Comparison of ENCODE assay signal across 8 cellular contexts in genomic region chr1:156146749-156147405, GRCh38. TPM values are rescaled to one million over a fixed set of nuclear protein-coding genes. Genes with fewer than 3 reads are reported as not detected.
DNase-seq lines count a peak whose midpoint lies in the region; ATAC-seq lines count a peak whose summit lies in the region.

No MANE protein-coding gene starts in this region.

- no peaks in the 10 kb centered on the region for H3K36me3 ChIP-seq in iPS-20b (ENCODE audit: insufficient read depth, low read depth, low read length)
- no peaks in the 10 kb centered on the region for H3K36me3 ChIP-seq in naive thymus-derived CD4-positive, alpha-beta T cell (ENCODE audit: control insufficient read depth in 2 of 3, insufficient read depth in 3 of 3, low read length in 3 of 3)

- POLR2A ChIA-PET in activated CD4-positive, alpha-beta T cell treated with anti-CD3 and anti-CD28 coated beads, Interleukin-2, amount 10 ng/mL, durations not matched to agents 7 days and 5 days (lab: Charles Lee) = no interaction called here
- POLR2A ChIA-PET in activated CD4-positive, alpha-beta memory T cell treated with anti-CD3 and anti-CD28 coated beads for 36 hours (lab: Charles Lee) = interaction anchor here (1.2 to 3.1 kb wide), 4 partner anchors 47 to 79 kb away, joined by 3 to 15 read pairs (median 6); partner anchors contain the start of gene SLC25A44
- POLR2A ChIA-PET in naive thymus-derived CD4-positive, alpha-beta T cell (lab: Charles Lee) = interaction anchor here (1.2 kb wide), 1 partner anchor 66 kb away, joined by 3 read pairs; the partner anchor contains the start of gene PMF1

- no peaks in the 10 kb centered on the region for H3K27me3 ChIP-seq in iPS-20b (ENCODE audit: insufficient read depth, low read length)
- no peaks in the 10 kb centered on the region for H3K27me3 ChIP-seq in naive thymus-derived CD4-positive, alpha-beta T cell (ENCODE audit: control insufficient read depth in 2 of 2, insufficient read depth in 2 of 2, low read length in 2 of 2)

- intact Hi-C loops in activated CD4-positive, alpha-beta memory T cell treated with anti-CD3 and anti-CD28 coated beads for 36 hours (cut with micrococcal nuclease) = loop anchor here (1.0 to 5.0 kb wide), 5 partner anchors 14 to 190 kb away; partner anchors contain the start of genes CCT3 and TSACC
- intact Hi-C loops in naive thymus-derived CD4-positive, alpha-beta T cell (cut with micrococcal nuclease) = loop anchor here (1.0 to 10.0 kb wide), 4 partner anchors 46 to 298 kb away; no protein-coding TSS in a partner anchor

- no peak overlapping the region for H3K4me3 Mint-ChIP-seq in activated CD4-positive, alpha-beta T cell treated with anti-CD3 and anti-CD28 coated beads, Interleukin-2, amount 10 ng/mL, durations not matched to agents 7 days and 5 days
- peak overlapping the region; percentile 50 for H3K4me3 Mint-ChIP-seq in activated CD4-positive, alpha-beta memory T cell treated with anti-CD3 and anti-CD28 coated beads for 36 hours
- H3K4me3 Mint-ChIP-seq in naive thymus-derived CD4-positive, alpha-beta T cell = peak overlapping the region in 4 of 10 donors; percentile 41 to 66 (median 58)

- H3K4me1 ChIP-seq in iPS-20b (ENCODE audit: insufficient read depth, low read length) = peaks cover 35% of the 10 kb centered on the region
- peaks cover 0 to 6% of the 10 kb centered on the region in 2 donors for H3K4me1 ChIP-seq in naive thymus-derived CD4-positive, alpha-beta T cell (ENCODE audit: control insufficient read depth in 2 of 2, insufficient read depth in 2 of 2, low read length in 2 of 2)

- no peaks in the 10 kb centered on the region for H3K27me3 Mint-ChIP-seq in activated CD4-positive, alpha-beta T cell treated with anti-CD3 and anti-CD28 coated beads, Interleukin-2, amount 10 ng/mL, durations not matched to agents 7 days and 5 days
- no peaks in the 10 kb centered on the region for H3K27me3 Mint-ChIP-seq in activated CD4-positive, alpha-beta memory T cell treated with anti-CD3 and anti-CD28 coated beads for 36 hours
- peaks cover 0 to 8% (median 0%) of the 10 kb centered on the region in 5 donors for H3K27me3 Mint-ChIP-seq in naive thymus-derived CD4-positive, alpha-beta T cell

- H3K4me1 Mint-ChIP-seq in activated CD4-positive, alpha-beta T cell treated with anti-CD3 and anti-CD28 coated beads, Interleukin-2, amount 10 ng/mL, durations not matched to agents 7 days and 5 days = peaks cover 42% of the 10 kb centered on the region
- H3K4me1 Mint-ChIP-seq in activated CD4-positive, alpha-beta memory T cell treated with anti-CD3 and anti-CD28 coated beads for 36 hours (ENCODE audit: low read depth) = peaks cover 36% of the 10 kb centered on the region
- peaks cover 6 to 28% (median 15%) of the 10 kb centered on the region in 7 donors for H3K4me1 Mint-ChIP-seq in naive thymus-derived CD4-positive, alpha-beta T cell

- no peaks in the 10 kb centered on the region for H3K36me3 Mint-ChIP-seq in activated CD4-positive, alpha-beta T cell treated with anti-CD3 and anti-CD28 coated beads, Interleukin-2, amount 10 ng/mL, durations not matched to agents 7 days and 5 days (ENCODE audit: low read depth)
- no peaks in the 10 kb centered on the region for H3K36me3 Mint-ChIP-seq in activated CD4-positive, alpha-beta memory T cell treated with anti-CD3 and anti-CD28 coated beads for 36 hours
- no peaks in the 10 kb centered on the region for H3K36me3 Mint-ChIP-seq in naive thymus-derived CD4-positive, alpha-beta T cell

- peak overlapping the region; percentile 73 for H3K27ac ChIP-seq in iPS-20b (ENCODE audit: low read length)
- H3K27ac ChIP-seq in substantia nigra (ENCODE audit: low read depth, low read length, poor library complexity, severe bottlenecking) = peak overlapping the region; percentile 24
- no peak overlapping the region for H3K27ac ChIP-seq in naive thymus-derived CD4-positive, alpha-beta T cell (ENCODE audit: low read depth, low read length)

- no peaks in the 10 kb centered on the region for H3K9me3 ChIP-seq in iPS-20b (ENCODE audit: insufficient read depth, low read depth, low read length)
- no peaks in the 10 kb centered on the region for H3K9me3 ChIP-seq in naive thymus-derived CD4-positive, alpha-beta T cell (ENCODE audit: control insufficient read depth in 2 of 3, low read length in 3 of 3)

- no peaks in the 10 kb centered on the region for H3K9me3 Mint-ChIP-seq in activated CD4-positive, alpha-beta T cell treated with anti-CD3 and anti-CD28 coated beads, Interleukin-2, amount 10 ng/mL, durations not matched to agents 7 days and 5 days
- no peaks in the 10 kb centered on the region for H3K9me3 Mint-ChIP-seq in activated CD4-positive, alpha-beta memory T cell treated with anti-CD3 and anti-CD28 coated beads for 36 hours
- H3K9me3 Mint-ChIP-seq in naive thymus-derived CD4-positive, alpha-beta T cell = no peaks in the 10 kb centered on the region

- CTCF ChIA-PET in activated CD4-positive, alpha-beta T cell treated with anti-CD3 and anti-CD28 coated beads, Interleukin-2, amount 10 ng/mL, durations not matched to agents 7 days and 5 days (lab: Charles Lee) = interaction anchor here (0.5 to 4.6 kb wide), 11 partner anchors 8 to 180 kb away, joined by 3 to 40 read pairs (median 4); partner anchors contain the start of gene LMNA
- CTCF ChIA-PET in activated CD4-positive, alpha-beta memory T cell treated with anti-CD3 and anti-CD28 coated beads for 36 hours (lab: Charles Lee) = interaction anchor here (0.6 to 18.7 kb wide), 16 partner anchors 9 to 299 kb away, joined by 3 to 310 read pairs (median 6); partner anchors contain the start of gene SLC25A44
- CTCF ChIA-PET in naive thymus-derived CD4-positive, alpha-beta T cell (lab: Charles Lee) = interaction anchor here (0.6 to 12.2 kb wide), 6 partner anchors 7 to 86 kb away, joined by 4 to 127 read pairs (median 6); no protein-coding TSS in a partner anchor

- no peak overlapping the region for H3K4me3 ChIP-seq in iPS-20b (ENCODE audit: low read length)
- no peak overlapping the region for H3K4me3 ChIP-seq in naive thymus-derived CD4-positive, alpha-beta T cell (ENCODE audit: low read length)

- DNase-seq in activated CD4-positive, alpha-beta T cell treated with anti-CD3 and anti-CD28 coated beads, Interleukin-2, amount 10 ng/mL, durations not matched to agents 7 days and 5 days = no peak
- no peak for DNase-seq in activated CD4-positive, alpha-beta T cell treated with anti-CD3 and anti-CD28 coated beads, Interleukin-2, amount 50 U/mL, for 4 hours
- peak; percentile 33 for DNase-seq in activated CD4-positive, alpha-beta memory T cell treated with anti-CD3 and anti-CD28 coated beads for 36 hours
- peak in 35 of 49 donors; percentile 20 to 77 (median 52) for DNase-seq in substantia nigra (lab: John Stamatoyannopoulos, UW)
- no peak for DNase-seq in NCI-H2029 treated with DMSO at 0.1 percent for 48 hours (lab: John Stamatoyannopoulos, UW)
- DNase-seq in naive thymus-derived CD4-positive, alpha-beta T cell = no peak
- DNase-seq in D341Med (ENCODE audit: low spot score) = no peak

- peak overlapping the region; percentile 88 for H3K27ac Mint-ChIP-seq in activated CD4-positive, alpha-beta T cell treated with anti-CD3 and anti-CD28 coated beads, Interleukin-2, amount 10 ng/mL, durations not matched to agents 7 days and 5 days
- H3K27ac Mint-ChIP-seq in activated CD4-positive, alpha-beta memory T cell treated with anti-CD3 and anti-CD28 coated beads for 36 hours = peak overlapping the region; percentile 81
- H3K27ac Mint-ChIP-seq in naive thymus-derived CD4-positive, alpha-beta T cell = peak overlapping the region in 4 of 9 donors; percentile 27 to 78 (median 66)

- peak overlapping the region; percentile 39; the same call in 1 of the 2 replicates for H3K9ac ChIP-seq in iPS-20b (ENCODE audit: low read depth, low read length)

- no peak for ATAC-seq in naive thymus-derived CD4-positive, alpha-beta T cell

RNA-seq across cellular contexts. Expression of gene SEMA4A, which starts 6.5 kb away (rescaled TPM):
- 10 to 100 TPM; 35.3 to 37.8 TPM for total RNA-seq in activated CD4-positive, alpha-beta T cell treated with anti-CD3 and anti-CD28 coated beads, Interleukin-2, amount 10 ng/mL, durations not matched to agents 7 days and 5 days
- total RNA-seq in activated CD4-positive, alpha-beta memory T cell treated with anti-CD3 and anti-CD28 coated beads for 36 hours = 10 to 100 TPM; 68.2 to 75.1 TPM
- 10 to 100 TPM in 1 of 5 experiments, 1 to 10 TPM in 4; 1.8 to 48.6 (median 3.8) TPM for total RNA-seq in naive thymus-derived CD4-positive, alpha-beta T cell
- under 1 TPM; 0.06 to 0.24 TPM for polyA plus RNA-seq in naive thymus-derived CD4-positive, alpha-beta T cell

RNA-seq across cellular contexts. Expression of gene LMNA, which starts 32.4 kb away (rescaled TPM):
- total RNA-seq in activated CD4-positive, alpha-beta T cell treated with anti-CD3 and anti-CD28 coated beads, Interleukin-2, amount 10 ng/mL, durations not matched to agents 7 days and 5 days = 10 to 100 TPM; 38.3 to 43.5 TPM
- total RNA-seq in activated CD4-positive, alpha-beta memory T cell treated with anti-CD3 and anti-CD28 coated beads for 36 hours = 100 to 1,000 TPM; 210 to 211 TPM
- total RNA-seq in naive thymus-derived CD4-positive, alpha-beta T cell = 100 to 1,000 TPM in 2 of 5 experiments, 10 to 100 TPM in 1, 1 to 10 TPM in 2; 5.5 to 470 (median 18.0) TPM
- under 1 TPM in 1 of 2 donors, not detected in 1; 0.20 TPM for polyA plus RNA-seq in naive thymus-derived CD4-positive, alpha-beta T cell

RNA-seq across cellular contexts. Expression of gene SLC25A44, which starts 47.0 kb away (rescaled TPM):
- total RNA-seq in activated CD4-positive, alpha-beta T cell treated with anti-CD3 and anti-CD28 coated beads, Interleukin-2, amount 10 ng/mL, durations not matched to agents 7 days and 5 days = 10 to 100 TPM; 27.5 to 28.0 TPM
- total RNA-seq in activated CD4-positive, alpha-beta memory T cell treated with anti-CD3 and anti-CD28 coated beads for 36 hours = 10 to 100 TPM; 61.3 to 62.2 TPM
- total RNA-seq in naive thymus-derived CD4-positive, alpha-beta T cell = 10 to 100 TPM; 17.8 to 38.4 (median 19.6) TPM
- polyA plus RNA-seq in naive thymus-derived CD4-positive, alpha-beta T cell = 10 to 100 TPM in 1 of 2 donors, 1 to 10 TPM in 1; 8.3 to 21.2 TPM

Comparison
In these comparisons a context has a peak if more than half of its experiments do, and no peak if none do; other contexts are left out.
1. DNase-seq: peak in activated CD4-positive, alpha-beta memory T cell treated with anti-CD3 and anti-CD28 coated beads for 36 hours (single experiment) and substantia nigra (35 of 49); none in activated CD4-positive, alpha-beta T cell treated with anti-CD3 and anti-CD28 coated beads, Interleukin-2, amount 10 ng/mL, durations not matched to agents 7 days and 5 days (single experiment), activated CD4-positive, alpha-beta T cell treated with anti-CD3 and anti-CD28 coated beads, Interleukin-2, amount 50 U/mL, for 4 hours (0 of 2), NCI-H2029 treated with DMSO at 0.1 percent for 48 hours (single experiment), naive thymus-derived CD4-positive, alpha-beta T cell (0 of 9) and D341Med (single experiment).